Comparison of ENCODE assay signal across 8 cellular contexts in genomic region chr2:176187306-176188217, GRCh38. TPM values are rescaled to one million over a fixed set of nuclear protein-coding genes. Genes with fewer than 3 reads are reported as not detected.
DNase-seq lines count a peak whose midpoint lies in the region; ATAC-seq and TF ChIP-seq lines count a peak whose summit lies in the region.

No MANE protein-coding gene starts in this region.

- TF ChIP-seq EP300 in gastroesophageal sphincter (IDR thresholded peaks at IDR 0.05) = no peak
- TF ChIP-seq EP300 in sigmoid colon (IDR thresholded peaks at IDR 0.05) = no peak

- H3K4me3 ChIP-seq in SU-DHL-6 (ENCODE audit: insufficient read depth, low read length, poor library complexity, severe bottlenecking) = no peak overlapping the region
- H3K4me3 ChIP-seq in gastroesophageal sphincter = peak overlapping the region; percentile 11 to 64
- H3K4me3 ChIP-seq in sigmoid colon = peak overlapping the region; percentile 35 to 55 (median 52)

- H4K20me1 ChIP-seq in SU-DHL-6 (ENCODE audit: low read depth, low read length) = no peaks in the 10 kb centered on the region

- no peak overlapping the region for H3K9ac ChIP-seq in SU-DHL-6 (ENCODE audit: low read length)

- H2AFZ ChIP-seq in SU-DHL-6 (ENCODE audit: low read depth, low read length, severe bottlenecking) = peak overlapping the region; percentile 3

- ATAC-seq in gastroesophageal sphincter (no peak), GM18870 (IDR thresholded peaks at IDR 0.05; ENCODE audit: unreplicated experiment) (no peak), GM19351 (IDR thresholded peaks at IDR 0.05; ENCODE audit: unreplicated experiment) (no peak), GM21390 (IDR thresholded peaks at IDR 0.05; ENCODE audit: unreplicated experiment) (no peak)

- 1 to 5% methylated on average over 11 to 19 of the region's 19 CpGs for WGBS in gastroesophageal sphincter (ENCODE audit: low coverage in 1 of 2), 2 donors
- WGBS in sigmoid colon, 2 donors = 1 to 4% methylated on average over 19 of the region's 19 CpGs

- H3K4me1 ChIP-seq in gastroesophageal sphincter (peaks cover 0 to 30% (median 13%) of the 10 kb centered on the region in 3 donors), sigmoid colon (peaks cover 0 to 30% (median 26%) of the 10 kb centered on the region in 4 donors)

- no peaks in the 10 kb centered on the region for H3K9me3 ChIP-seq in SU-DHL-6 (ENCODE audit: insufficient read depth, low read length)
- no peaks in the 10 kb centered on the region for H3K9me3 ChIP-seq in gastroesophageal sphincter
- no peaks in the 10 kb centered on the region for H3K9me3 ChIP-seq in sigmoid colon

- H3K79me2 ChIP-seq in SU-DHL-6 (ENCODE audit: insufficient read depth, low read length) = no peaks in the 10 kb centered on the region

- intact Hi-C loops in sigmoid colon (cut with DNase I) = no loop called here

- H3K9me2 ChIP-seq in SU-DHL-6 (replicated peaks; ENCODE audit: insufficient read depth, low read length) = no peaks in the 10 kb centered on the region

- H3K36me3 ChIP-seq in SU-DHL-6 (ENCODE audit: low read length) = no peaks in the 10 kb centered on the region
- no peaks in the 10 kb centered on the region for H3K36me3 ChIP-seq in gastroesophageal sphincter
- H3K36me3 ChIP-seq in sigmoid colon = no peaks in the 10 kb centered on the region

- TF ChIP-seq CTCF in SU-DHL-6 (IDR thresholded peaks at IDR 0.05; ENCODE audit: insufficient read depth, low read length, poor library complexity, severe bottlenecking) = no peak
- TF ChIP-seq CTCF in gastroesophageal sphincter (IDR thresholded peaks at IDR 0.05) = no peak
- no peak for TF ChIP-seq CTCF in sigmoid colon (IDR thresholded peaks at IDR 0.05)

- peak; percentile 12 for DNase-seq in stimulated activated CD4-positive, alpha-beta T cell treated with anti-CD3 and anti-CD28 coated beads, Interleukin-15, amount 100 ng/mL, for 24 hours
- DNase-seq in stimulated activated CD4-positive, alpha-beta T cell treated with anti-CD3 and anti-CD28 coated beads, Interleukin-2, amount 100 ng/mL, for 48 hours = no peak
- no peak for DNase-seq in sigmoid colon

- H3K27ac ChIP-seq in SU-DHL-6 (ENCODE audit: low read depth, low read length) = no peak overlapping the region
- peak overlapping the region in 3 of 4 donors; percentile 14 to 68 (median 28) for H3K27ac ChIP-seq in gastroesophageal sphincter
- peak overlapping the region; percentile 9 to 54 (median 28) for H3K27ac ChIP-seq in sigmoid colon

- TF ChIP-seq POLR2A in gastroesophageal sphincter (IDR thresholded peaks at IDR 0.05) (no peak), sigmoid colon (IDR thresholded peaks at IDR 0.05) (no peak)

- H3K4me2 ChIP-seq in SU-DHL-6 (ENCODE audit: low read depth, low read length, poor library complexity, severe bottlenecking) = no peak overlapping the region

- no peaks in the 10 kb centered on the region for H3F3A ChIP-seq in SU-DHL-6 (ENCODE audit: insufficient read depth)

- no peaks in the 10 kb centered on the region for H3K27me3 ChIP-seq in SU-DHL-6 (ENCODE audit: low read length)
- peaks cover 100% of the 10 kb centered on the region for H3K27me3 ChIP-seq in gastroesophageal sphincter
- H3K27me3 ChIP-seq in sigmoid colon = peaks cover 31 to 87% (median 54%) of the 10 kb centered on the region in 3 donors

RNA-seq across cellular contexts. Expression of gene HOXD1, which starts 0.9 kb away (rescaled TPM):
- total RNA-seq in gastroesophageal sphincter = under 1 TPM in 3 of 4 donors, not detected in 1; 0.13 to 0.54 (median 0.32) TPM
- total RNA-seq in sigmoid colon = under 1 TPM in 3 of 4 donors, not detected in 1; 0.16 to 0.71 (median 0.41) TPM
- 1 to 10 TPM; 3.1 to 4.2 (median 3.6) TPM for polyA plus RNA-seq in sigmoid colon

RNA-seq across cellular contexts. Expression of gene HOXD3, which starts 30.5 kb away (rescaled TPM):
- total RNA-seq in gastroesophageal sphincter (1 to 10 TPM; 1.8 to 2.7 (median 2.2) TPM), sigmoid colon (1 to 10 TPM in 3 of 4 donors, under 1 TPM in 1; 0.68 to 4.6 (median 4.1) TPM)
- polyA plus RNA-seq in sigmoid colon = 1 to 10 TPM in 1 of 3 donors, under 1 TPM in 2; 0.60 to 1.4 (median 0.92) TPM

RNA-seq across cellular contexts. Expression of gene HOXD4, which starts 36.2 kb away (rescaled TPM):
- total RNA-seq in gastroesophageal sphincter (1 to 10 TPM in 2 of 4 donors, under 1 TPM in 1, not detected in 1; 0.69 to 3.6 (median 1.3) TPM), sigmoid colon (1 to 10 TPM; 3.4 to 8.0 (median 4.8) TPM)
- polyA plus RNA-seq in sigmoid colon = 1 to 10 TPM in 1 of 3 donors, under 1 TPM in 1, not detected in 1; 0.60 to 3.1 TPM

RNA-seq across cellular contexts. Expression of gene HOXD8, which starts 58.1 kb away (rescaled TPM):
- total RNA-seq in gastroesophageal sphincter (1 to 10 TPM; 2.3 to 6.9 (median 3.4) TPM), sigmoid colon (10 to 100 TPM; 10.2 to 19.7 (median 16.5) TPM)
- 10 to 100 TPM in 1 of 3 donors, 1 to 10 TPM in 2; 2.5 to 10.8 (median 3.4) TPM for polyA plus RNA-seq in sigmoid colon
